27 cellular contexts compared by ENCODE assay signal in the genomic region with DNA sequence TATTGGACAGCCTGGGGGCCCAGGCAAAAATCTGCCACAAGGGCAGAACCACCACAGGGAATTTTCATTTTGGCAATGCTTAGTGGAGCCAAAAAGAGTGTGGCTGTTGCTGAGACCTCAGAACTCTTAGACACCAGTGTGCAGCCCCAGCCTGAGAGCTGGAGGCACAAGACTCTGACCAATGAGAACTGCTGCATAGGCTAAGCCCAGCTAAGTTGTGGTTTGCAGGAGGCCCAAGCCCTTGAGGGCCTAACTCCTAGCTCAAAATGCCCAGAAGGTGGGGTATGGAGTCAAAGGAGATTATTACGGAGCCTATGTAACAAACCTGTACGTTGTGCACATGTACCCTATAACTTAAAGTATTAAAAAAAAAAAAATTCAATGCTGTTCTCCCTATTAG.
"Had no signal": no experiment of that assay in that cellular context is flagged by ENCODE, and none has a peak within 500 bp of the region (broad histone marks: within the 10 kb centered on the region; RNA-seq: fewer than 3 reads in every experiment).

No MANE protein-coding gene starts in this region.

- H3K4me3 ChIP-seq: body of pancreas had no signal

- H3K9me3 ChIP-seq: body of pancreas had no signal

- H3K27ac Mint-ChIP-seq: activated B cell treated with CpG ODN at 0.5 μM for 24 hours; activated CD8-positive, alpha-beta memory T cell treated with anti-CD3 and anti-CD28 coated beads, Interleukin-2, amount 10 ng/mL, durations not matched to agents 7 days and 5 days; activated CD8-positive, alpha-beta T cell treated with anti-CD3 and anti-CD28 coated beads for 36 hours; activated naive CD4-positive, alpha-beta T cell treated with anti-CD3 and anti-CD28 coated beads, Interleukin-2, amount 10 ng/mL, durations not matched to agents 7 days and 5 days; activated naive CD4-positive, alpha-beta T cell treated with anti-CD3 and anti-CD28 coated beads, Interleukin-2, amount 50 U/mL, for 72 hours; activated T-helper 1 cell treated with anti-CD3 and anti-CD28 coated beads, Interleukin-12 subunit alpha, Interleukin-12 subunit beta, Interleukin-2, Interleukin-4 antibody, amounts not matched to agents 30 ng/mL and 10 ng/mL and 1 ng/mL, durations not matched to agents 14 hours and 24 hours and 36 hours had no signal

- ATAC-seq: activated CD4-positive, CD25-positive, alpha-beta regulatory T cell treated with anti-CD3 and anti-CD28 coated beads, Interleukin-2, amount 50 U/mL, for 24 hours; activated CD8-positive, alpha-beta memory T cell treated with anti-CD3 and anti-CD28 coated beads, Interleukin-2, amount 10 ng/mL, durations not matched to agents 7 days and 5 days; activated CD8-positive, alpha-beta T cell treated with anti-CD3 and anti-CD28 coated beads for 36 hours; activated naive CD4-positive, alpha-beta T cell treated with anti-CD3 and anti-CD28 coated beads, Interleukin-2, amount 50 U/mL, for 72 hours; body of pancreas; esophagus mucosa had no signal

- H3K4me1 Mint-ChIP-seq: activated B cell treated with CpG ODN at 0.5 μM for 24 hours; activated CD8-positive, alpha-beta memory T cell treated with anti-CD3 and anti-CD28 coated beads, Interleukin-2, amount 10 ng/mL, durations not matched to agents 7 days and 5 days; activated naive CD4-positive, alpha-beta T cell treated with anti-CD3 and anti-CD28 coated beads, Interleukin-2, amount 10 ng/mL, durations not matched to agents 7 days and 5 days had no signal

- H3K27me3 ChIP-seq: body of pancreas had no signal

- H3K4me1 ChIP-seq: body of pancreas had no signal

- H3K27ac ChIP-seq: body of pancreas, VCaP had no signal

- DNase-seq: activated B cell treated with CpG ODN at 0.5 μM for 24 hours; activated CD4-positive, alpha-beta T cell treated with anti-CD3 and anti-CD28 coated beads for 48 hours; activated CD4-positive, alpha-beta T cell treated with anti-CD3 and anti-CD28 coated beads, Interleukin-2, amount 50 U/mL, for 1 hour; activated CD4-positive, alpha-beta T cell treated with anti-CD3 and anti-CD28 coated beads, Interleukin-2, amount 50 U/mL, for 48 hours; activated CD8-positive, alpha-beta memory T cell treated with anti-CD3 and anti-CD28 coated beads, Interleukin-2, amount 10 ng/mL, durations not matched to agents 7 days and 5 days; activated CD8-positive, alpha-beta memory T cell treated with anti-CD3 and anti-CD28 coated beads, Interleukin-2, amount 50 U/mL, for 4 hours; activated CD8-positive, alpha-beta T cell treated with anti-CD3 and anti-CD28 coated beads for 36 hours; activated gamma-delta T cell; activated naive CD4-positive, alpha-beta T cell; activated naive CD4-positive, alpha-beta T cell treated with anti-CD3 and anti-CD28 coated beads, Interleukin-2, amount 10 ng/mL, durations not matched to agents 7 days and 5 days; activated T-cell treated with anti-CD3 and anti-CD28 coated beads, Interleukin-2, amount 50 U/mL, for 1 hour; activated T-cell treated with anti-CD3 and anti-CD28 coated beads, Interleukin-2, amount 50 U/mL, for 48 hours; amniotic stem cell; anterior cingulate cortex; body of pancreas; caudate nucleus; cortex of kidney; dermis blood vessel endothelial cell; effector CD4-positive, alpha-beta T cell; foreskin fibroblast; head of caudate nucleus; T-helper 2 cell had no signal

- H3K36me3 Mint-ChIP-seq: activated CD8-positive, alpha-beta memory T cell treated with anti-CD3 and anti-CD28 coated beads, Interleukin-2, amount 10 ng/mL, durations not matched to agents 7 days and 5 days; activated naive CD4-positive, alpha-beta T cell treated with anti-CD3 and anti-CD28 coated beads, Interleukin-2, amount 10 ng/mL, durations not matched to agents 7 days and 5 days; activated naive CD4-positive, alpha-beta T cell treated with anti-CD3 and anti-CD28 coated beads, Interleukin-2, amount 50 U/mL, for 72 hours had no signal

- H3K4me3 Mint-ChIP-seq: activated B cell treated with CpG ODN at 0.5 μM for 24 hours; activated CD8-positive, alpha-beta memory T cell treated with anti-CD3 and anti-CD28 coated beads, Interleukin-2, amount 10 ng/mL, durations not matched to agents 7 days and 5 days; activated CD8-positive, alpha-beta T cell treated with anti-CD3 and anti-CD28 coated beads for 36 hours; activated naive CD4-positive, alpha-beta T cell treated with anti-CD3 and anti-CD28 coated beads, Interleukin-2, amount 10 ng/mL, durations not matched to agents 7 days and 5 days; activated T-helper 1 cell treated with anti-CD3 and anti-CD28 coated beads, Interleukin-12 subunit alpha, Interleukin-12 subunit beta, Interleukin-2, Interleukin-4 antibody, amounts not matched to agents 30 ng/mL and 10 ng/mL and 1 ng/mL, durations not matched to agents 14 hours and 24 hours and 36 hours had no signal

- H3K27me3 Mint-ChIP-seq: activated B cell treated with CpG ODN at 0.5 μM for 24 hours; activated CD8-positive, alpha-beta memory T cell treated with anti-CD3 and anti-CD28 coated beads, Interleukin-2, amount 10 ng/mL, durations not matched to agents 7 days and 5 days; activated CD8-positive, alpha-beta T cell treated with anti-CD3 and anti-CD28 coated beads for 36 hours; activated naive CD4-positive, alpha-beta T cell treated with anti-CD3 and anti-CD28 coated beads, Interleukin-2, amount 10 ng/mL, durations not matched to agents 7 days and 5 days had no signal

- H3K9me3 Mint-ChIP-seq: activated CD8-positive, alpha-beta T cell treated with anti-CD3 and anti-CD28 coated beads for 36 hours; activated naive CD4-positive, alpha-beta T cell treated with anti-CD3 and anti-CD28 coated beads, Interleukin-2, amount 10 ng/mL, durations not matched to agents 7 days and 5 days; activated naive CD4-positive, alpha-beta T cell treated with anti-CD3 and anti-CD28 coated beads, Interleukin-2, amount 50 U/mL, for 72 hours; activated T-helper 1 cell treated with anti-CD3 and anti-CD28 coated beads, Interleukin-12 subunit alpha, Interleukin-12 subunit beta, Interleukin-2, Interleukin-4 antibody, amounts not matched to agents 30 ng/mL and 10 ng/mL and 1 ng/mL, durations not matched to agents 14 hours and 24 hours and 36 hours had no signal
